8 cellular contexts compared by ENCODE assay signal in genomic region chr13:32537580-32538233, GRCh38. TPM values are rescaled to one million over a fixed set of nuclear protein-coding genes. Genes with fewer than 3 reads are reported as not detected.
DNase-seq lines count a peak whose midpoint lies in the region; ATAC-seq lines count a peak whose summit lies in the region.

No MANE protein-coding gene starts in this region.

- H3K9ac ChIP-seq in ES-I3 (ENCODE audit: low read depth, low read length): peak overlapping the region; percentile 96

- ATAC-seq in GM19397 (IDR thresholded peaks at IDR 0.05; ENCODE audit: unreplicated experiment): no peak
- no peak for ATAC-seq in GM21528 (IDR thresholded peaks at IDR 0.05; ENCODE audit: low FRiP score, unreplicated experiment)

- peak overlapping the region; percentile 82 for H3K27ac ChIP-seq in SJSA1

- DNase-seq in SJSA1 (ENCODE audit: low read depth in 1 of 2, low spot score in 2 of 2) (peak in 1 of 2 experiments; percentile 48), amniotic epithelial cell (ENCODE audit: low read depth) (peak; percentile 13), iris pigment epithelial cell (ENCODE audit: low read depth) (peak; percentile 9), NCI-H226 (no peak)
- DNase-seq in stimulated activated CD4-positive, alpha-beta T cell treated with anti-CD3 and anti-CD28 coated beads, Interleukin-1b, Interleukin-23, amount 100 ng/mL, for 48 hours: peak; percentile 44

- H3K9me3 ChIP-seq in ES-I3 (ENCODE audit: control insufficient read depth, insufficient read depth, low read length) (no peaks in the 10 kb centered on the region), SJSA1 (replicated peaks) (no peaks in the 10 kb centered on the region)

- H3K4me3 ChIP-seq in SJSA1: peak overlapping the region; percentile 62

- H3K27me3 ChIP-seq in SJSA1 (replicated peaks): no peaks in the 10 kb centered on the region

- no peaks in the 10 kb centered on the region; the same call in 1 of the 2 replicates for H3K4me1 ChIP-seq in ES-I3 (ENCODE audit: insufficient read depth, low read length)
- H3K4me1 ChIP-seq in SJSA1 (replicated peaks): peaks cover 15% of the 10 kb centered on the region

- H3K36me3 ChIP-seq in ES-I3 (ENCODE audit: insufficient read depth, low read length) (no peaks in the 10 kb centered on the region), SJSA1 (peaks cover 30% of the 10 kb centered on the region)

RNA-seq across cellular contexts. Expression of gene N4BP2L2, which starts 0.9 kb away (rescaled TPM):
- total RNA-seq in SJSA1 (2014; rRNA removed; shearing (Covaris generic)): 28.9 and 44.4 TPM in 2 replicates

RNA-seq across cellular contexts. Expression of gene PDS5B, which starts 48.5 kb away (rescaled TPM):
- 14.9 and 15.5 TPM in 2 replicates for total RNA-seq in SJSA1 (2014; rRNA removed; shearing (Covaris generic))
